15 cellular contexts compared by ENCODE assay signal in genomic region chr9:86660146-86660545, GRCh38.
DNase-seq lines count a peak whose midpoint lies in the region; ATAC-seq and TF ChIP-seq lines count a peak whose summit lies in the region.
"Had no signal": no experiment of that assay in that cellular context is flagged by ENCODE, and none has a peak within 500 bp of the region (broad histone marks: within the 10 kb centered on the region; RNA-seq: fewer than 3 reads in every experiment).

No MANE protein-coding gene starts in this region.

- H3K4me3 Mint-ChIP-seq in natural killer cell treated with Interleukin-12 subunit alpha and Interleukin-12 subunit beta and Interleukin-15 and Interleukin-18, amount 100 ng/mL, for 72 hours: peak overlapping the region; percentile 50
- H3K4me3 Mint-ChIP-seq in mesothelial cell of epicardium: no peak overlapping the region
- H3K4me3 Mint-ChIP-seq: neural progenitor cell had no signal

- no peak for TF ChIP-seq CTCF in omental fat pad (IDR thresholded peaks at IDR 0.05)
- no peak for TF ChIP-seq CTCF in mesothelial cell of epicardium (IDR thresholded peaks at IDR 0.05; ENCODE audit: unreplicated experiment)

- DNase-seq in Daoy (ENCODE audit: low read depth) (peak; percentile 44), M059J (ENCODE audit: low read depth) (peak; percentile 46), epidermal melanocyte (ENCODE audit: insufficient read length, low spot score) (peak; percentile 40), COR-L47 (lab: John Stamatoyannopoulos, UW) (no peak), omental fat pad (ENCODE audit: low spot score) (no peak), mesothelial cell of epicardium (ENCODE audit: low spot score in 2 of 2, unreplicated experiment in 2 of 2) (no peak)
- DNase-seq in natural killer cell treated with Interleukin-12 subunit alpha and Interleukin-12 subunit beta and Interleukin-15 and Interleukin-18, amount 100 ng/mL, for 72 hours (ENCODE audit: low spot score): no peak
- DNase-seq: body of pancreas; DMS 273 treated with DMSO at 0.1 percent for 48 hours; erythroblast; stimulated activated naive CD4-positive, alpha-beta T cell treated with Interleukin-2 at 50 U/mL for 16 hours; T-helper 9 cell had no signal

- H3K4me1 Mint-ChIP-seq in natural killer cell treated with Interleukin-12 subunit alpha and Interleukin-12 subunit beta and Interleukin-15 and Interleukin-18, amount 100 ng/mL, for 72 hours (ENCODE audit: low read depth in 2 of 2): peaks cover 18 to 19% of the 10 kb centered on the region in 2 donors
- H3K4me1 Mint-ChIP-seq in mesothelial cell of epicardium: peaks cover 5% of the 10 kb centered on the region
- H3K4me1 Mint-ChIP-seq: neural progenitor cell had no signal

- H3K36me3 Mint-ChIP-seq in natural killer cell treated with Interleukin-12 subunit alpha and Interleukin-12 subunit beta and Interleukin-15 and Interleukin-18, amount 100 ng/mL, for 72 hours: peaks cover under 1% of the 10 kb centered on the region
- H3K36me3 Mint-ChIP-seq in mesothelial cell of epicardium: no peaks in the 10 kb centered on the region
- H3K36me3 Mint-ChIP-seq: neural progenitor cell had no signal

- peak; percentile 71 to 72 for ATAC-seq in natural killer cell treated with Interleukin-12 subunit alpha and Interleukin-12 subunit beta and Interleukin-15 and Interleukin-18, amount 100 ng/mL, for 72 hours
- ATAC-seq in omental fat pad (ENCODE audit: low FRiP score): no peak
- ATAC-seq in GM21529 (IDR thresholded peaks at IDR 0.05; ENCODE audit: unreplicated experiment): no peak
- ATAC-seq: body of pancreas, Panc1 had no signal

- peaks cover 0 to 1% of the 10 kb centered on the region in 2 donors for H3K27me3 Mint-ChIP-seq in natural killer cell treated with Interleukin-12 subunit alpha and Interleukin-12 subunit beta and Interleukin-15 and Interleukin-18, amount 100 ng/mL, for 72 hours
- no peaks in the 10 kb centered on the region for H3K27me3 Mint-ChIP-seq in mesothelial cell of epicardium (ENCODE audit: low read depth)

- H3K27ac Mint-ChIP-seq in natural killer cell treated with Interleukin-12 subunit alpha and Interleukin-12 subunit beta and Interleukin-15 and Interleukin-18, amount 100 ng/mL, for 72 hours: no peak overlapping the region
- no peak overlapping the region for H3K27ac Mint-ChIP-seq in mesothelial cell of epicardium
- H3K27ac Mint-ChIP-seq: neural progenitor cell had no signal

- peaks cover under 1% of the 10 kb centered on the region for H3K9me3 Mint-ChIP-seq in natural killer cell treated with Interleukin-12 subunit alpha and Interleukin-12 subunit beta and Interleukin-15 and Interleukin-18, amount 100 ng/mL, for 72 hours
- peaks cover 6% of the 10 kb centered on the region for H3K9me3 Mint-ChIP-seq in mesothelial cell of epicardium
- H3K9me3 Mint-ChIP-seq: neural progenitor cell had no signal

Comparison
In these comparisons a context has a peak if more than half of its experiments do, and no peak if none do; other contexts are left out.
1. DNase-seq: peak in Daoy (single experiment), M059J (single experiment) and epidermal melanocyte (single experiment); none in natural killer cell treated with Interleukin-12 subunit alpha and Interleukin-12 subunit beta and Interleukin-15 and Interleukin-18, amount 100 ng/mL, for 72 hours (single experiment), COR-L47 (single experiment), omental fat pad (single experiment) and mesothelial cell of epicardium (0 of 2).
2. ATAC-seq: peak in natural killer cell treated with Interleukin-12 subunit alpha and Interleukin-12 subunit beta and Interleukin-15 and Interleukin-18, amount 100 ng/mL, for 72 hours (2 of 2); none in omental fat pad (single experiment) and GM21529 (single experiment).